ENCODE assay signal across 1 cellular context in the genomic region with DNA sequence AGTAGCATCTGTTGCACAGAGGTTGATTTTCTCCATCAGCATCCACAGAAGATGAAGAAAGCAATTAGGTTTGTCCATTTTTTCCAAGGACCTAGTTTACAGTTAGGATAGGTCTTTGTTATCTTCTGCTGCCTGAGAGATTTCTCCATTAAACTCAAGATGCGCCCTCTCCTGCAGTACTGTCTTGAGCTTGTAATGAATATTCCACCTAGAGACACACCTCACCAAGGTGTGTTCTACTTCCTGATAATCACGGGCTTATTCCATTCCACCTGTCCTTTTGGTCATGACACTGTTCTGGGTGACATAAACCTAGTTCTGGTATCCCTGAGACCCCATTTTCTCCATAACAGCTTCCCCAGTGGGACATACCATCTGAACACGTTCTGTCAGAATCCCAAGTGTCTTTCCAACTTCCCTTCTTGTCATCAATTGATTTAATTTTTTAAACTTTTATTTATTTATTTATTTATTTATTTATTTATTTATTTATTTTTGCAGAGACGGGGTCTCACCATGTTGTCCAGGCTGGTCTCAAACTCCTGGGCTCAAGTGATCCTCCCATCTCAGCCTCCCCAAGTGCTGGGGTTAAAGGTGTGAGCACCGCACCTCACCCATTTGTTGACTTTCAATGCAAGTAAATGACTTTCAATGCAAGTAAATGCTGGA.
A peak's percentile ranks its signal among the peaks of the same experiment; 100 is the strongest.
TF ChIP-seq lines count a peak whose summit lies in the region.

No MANE protein-coding gene starts in this region.

TF ChIP-seq in HEK293, 187 proteins besides CTCF, POLR2A, EP300 and RAD21 (continued from another document):
- TF ChIP-seq, protein P1, sequence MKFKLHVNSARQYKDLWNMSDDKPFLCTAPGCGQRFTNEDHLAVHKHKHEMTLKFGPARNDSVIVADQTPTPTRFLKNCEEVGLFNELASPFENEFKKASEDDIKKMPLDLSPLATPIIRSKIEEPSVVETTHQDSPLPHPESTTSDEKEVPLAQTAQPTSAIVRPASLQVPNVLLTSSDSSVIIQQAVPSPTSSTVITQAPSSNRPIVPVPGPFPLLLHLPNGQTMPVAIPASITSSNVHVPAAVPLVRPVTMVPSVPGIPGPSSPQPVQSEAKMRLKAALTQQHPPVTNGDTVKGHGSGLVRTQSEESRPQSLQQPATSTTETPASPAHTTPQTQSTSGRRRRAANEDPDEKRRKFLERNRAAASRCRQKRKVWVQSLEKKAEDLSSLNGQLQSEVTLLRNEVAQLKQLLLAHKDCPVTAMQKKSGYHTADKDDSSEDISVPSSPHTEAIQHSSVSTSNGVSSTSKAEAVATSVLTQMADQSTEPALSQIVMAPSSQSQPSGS (tag by site-specific recombination; IDR thresholded peaks at IDR 0.05; ENCODE audit: low read depth): no peak
- TF ChIP-seq MEIS1 (CRISPR knock-in tag; IDR thresholded peaks at IDR 0.05; ENCODE audit: borderline replicate concordance): no peak
- TF ChIP-seq, protein P2, sequence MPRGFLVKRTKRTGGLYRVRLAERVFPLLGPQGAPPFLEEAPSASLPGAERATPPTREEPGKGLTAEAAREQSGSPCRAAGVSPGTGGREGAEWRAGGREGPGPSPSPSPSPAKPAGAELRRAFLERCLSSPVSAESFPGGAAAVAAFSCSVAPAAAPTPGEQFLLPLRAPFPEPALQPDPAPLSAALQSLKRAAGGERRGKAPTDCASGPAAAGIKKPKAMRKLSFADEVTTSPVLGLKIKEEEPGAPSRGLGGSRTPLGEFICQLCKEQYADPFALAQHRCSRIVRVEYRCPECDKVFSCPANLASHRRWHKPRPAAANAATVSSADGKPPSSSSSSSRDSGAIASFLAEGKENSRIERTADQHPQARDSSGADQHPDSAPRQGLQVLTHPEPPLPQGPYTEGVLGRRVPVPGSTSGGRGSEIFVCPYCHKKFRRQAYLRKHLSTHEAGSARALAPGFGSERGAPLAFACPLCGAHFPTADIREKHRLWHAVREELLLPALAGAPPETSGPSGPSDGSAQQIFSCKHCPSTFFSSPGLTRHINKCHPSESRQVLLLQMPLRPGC (tag by site-specific recombination; IDR thresholded peaks at IDR 0.05): no peak
- peak; percentile 63 for TF ChIP-seq ZNF510 (tag by site-specific recombination; IDR thresholded peaks at IDR 0.05; ENCODE audit: insufficient replicate concordance)
- no peak for TF ChIP-seq ZNF514 (tag by site-specific recombination; IDR thresholded peaks at IDR 0.05)
